In the genomic region with DNA sequence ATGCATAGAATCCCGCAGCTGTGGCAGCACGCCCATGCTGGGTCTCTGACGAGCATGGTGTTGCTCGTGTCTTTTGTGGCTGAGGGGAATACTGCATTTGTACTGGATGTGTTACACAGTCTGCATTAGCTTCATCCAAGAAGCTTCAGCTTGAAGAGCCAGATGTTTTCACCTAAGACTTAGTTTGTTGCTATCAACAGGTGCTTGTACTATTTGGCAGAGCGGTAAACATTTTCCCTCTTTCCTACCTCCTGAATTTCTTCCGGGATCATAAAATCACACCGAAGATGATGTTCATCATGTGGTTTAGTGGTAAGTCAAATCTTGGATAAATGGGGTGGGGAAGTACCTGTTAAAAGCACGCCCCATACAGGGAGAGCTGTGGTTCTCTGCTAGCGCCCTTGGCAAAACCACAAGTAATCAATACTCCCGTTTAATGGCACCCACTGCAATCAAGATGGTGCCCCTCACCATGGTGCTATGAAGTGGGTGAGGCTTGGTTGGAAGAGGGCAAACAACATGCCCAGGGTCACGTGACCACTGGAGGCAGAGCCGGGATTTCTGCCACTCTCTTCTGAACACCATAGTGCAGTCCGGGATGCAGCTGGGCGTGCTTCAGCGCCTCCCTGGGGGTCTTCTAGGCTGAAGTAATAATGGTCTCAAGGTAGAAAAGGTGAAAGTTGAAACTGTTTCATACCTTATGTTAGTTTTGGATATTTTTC, we compare ENCODE assay signal across 14 cellular contexts.
"Had no signal": no experiment of that assay in that cellular context is flagged by ENCODE, and none has a peak within 500 bp of the region (broad histone marks: within the 10 kb centered on the region; RNA-seq: fewer than 3 reads in every experiment).

No MANE protein-coding gene starts in this region.

- H3K27me3 ChIP-seq: SJCRH30, spleen, upper lobe of left lung had no signal

- H3K4me1 ChIP-seq: spleen, upper lobe of left lung had no signal

- DNase-seq: activated gamma-delta T cell; activated T-cell treated with anti-CD3 and anti-CD28 coated beads, Interleukin-2, amount 50 U/mL, for 4 hours; left cardiac atrium; mammary epithelial cell; mucosa of descending colon; natural killer cell; occipital lobe; spleen; stimulated activated CD4-positive, alpha-beta T cell treated with anti-CD3 and anti-CD28 coated beads, Interleukin-1b, Interleukin-23, amount 100 ng/mL, for 48 hours; stimulated activated naive B cell treated with anti-CD40 and anti-IgM and Interleukin-4, amounts not matched to agents 10 μg/mL and 1 μg/mL and 100 μg/mL, for 72 hours; upper lobe of left lung had no signal

- ATAC-seq: activated T-cell treated with anti-CD3 and anti-CD28 coated beads, Interleukin-2, amount 50 U/mL, for 4 hours; esophagus mucosa; left cardiac atrium; mucosa of descending colon; natural killer cell; sciatic nerve; stimulated activated naive B cell treated with anti-CD40 and anti-IgM and Interleukin-4, amounts not matched to agents 10 μg/mL and 1 μg/mL and 100 μg/mL, for 72 hours had no signal

- H3K4me3 ChIP-seq: mucosa of descending colon, SJCRH30, spleen, upper lobe of left lung had no signal

- H3K27ac ChIP-seq: SJCRH30, spleen, upper lobe of left lung had no signal

- H3K9me3 ChIP-seq: mucosa of descending colon, SJCRH30, spleen, upper lobe of left lung had no signal
